ENCODE assay signal across 14 cellular contexts in genomic region chr21:9008636-9009035, GRCh38.
"Had no signal": no experiment of that assay in that cellular context is flagged by ENCODE, and none has a peak within 500 bp of the region (broad histone marks: within the 10 kb centered on the region; RNA-seq: fewer than 3 reads in every experiment).

No MANE protein-coding gene starts in this region.

- ATAC-seq: gastroesophageal sphincter, pancreas had no signal

- H3K9me3 Mint-ChIP-seq: activated CD4-positive, alpha-beta memory T cell treated with anti-CD3 and anti-CD28 coated beads for 36 hours had no signal

- H3K27ac ChIP-seq: ascending aorta, gastroesophageal sphincter, neural progenitor cell, pancreas, skin epidermis, thyroid gland had no signal

- H3K27me3 ChIP-seq: ascending aorta, neural progenitor cell, thyroid gland had no signal

- H3K4me3 ChIP-seq: ascending aorta, gastroesophageal sphincter, neural progenitor cell, pancreas, skin epidermis, thyroid gland had no signal

- H3K9me3 ChIP-seq: ascending aorta, gastroesophageal sphincter, pancreas, thyroid gland had no signal

- H3K36me3 ChIP-seq: ascending aorta, gastroesophageal sphincter, pancreas, thyroid gland had no signal

- H3K36me3 Mint-ChIP-seq: activated CD4-positive, alpha-beta memory T cell treated with anti-CD3 and anti-CD28 coated beads for 36 hours; activated naive CD8-positive, alpha-beta T cell treated with anti-CD3 and anti-CD28 coated beads for 36 hours had no signal

- H3K27ac Mint-ChIP-seq: activated CD4-positive, alpha-beta memory T cell treated with anti-CD3 and anti-CD28 coated beads for 36 hours; activated naive CD8-positive, alpha-beta T cell treated with anti-CD3 and anti-CD28 coated beads for 36 hours; mesothelial cell of epicardium; neural progenitor cell had no signal

- H3K4me1 Mint-ChIP-seq: activated naive CD8-positive, alpha-beta T cell treated with anti-CD3 and anti-CD28 coated beads for 36 hours; mesothelial cell of epicardium; neural progenitor cell had no signal

- H3K9ac ChIP-seq: neural progenitor cell had no signal

- H3K4me3 Mint-ChIP-seq: activated CD4-positive, alpha-beta memory T cell treated with anti-CD3 and anti-CD28 coated beads for 36 hours; activated naive CD8-positive, alpha-beta T cell treated with anti-CD3 and anti-CD28 coated beads for 36 hours; mesothelial cell of epicardium; neural progenitor cell had no signal

- DNase-seq: activated CD4-positive, alpha-beta memory T cell treated with anti-CD3 and anti-CD28 coated beads for 36 hours; activated CD4-positive, CD25-positive, alpha-beta regulatory T cell treated with anti-CD3 and anti-CD28 coated beads, Interleukin-2, amount 50 U/mL, for 72 hours; activated gamma-delta T cell; activated naive CD8-positive, alpha-beta T cell treated with anti-CD3 and anti-CD28 coated beads for 36 hours; activated T-cell treated with anti-CD3 and anti-CD28 coated beads, Interleukin-2, amount 50 U/mL, for 48 hours; stimulated activated CD4-positive, alpha-beta T cell treated with anti-CD3 and anti-CD28 coated beads, Interleukin-4, amount 100 ng/mL, for 4 hours; SW 1271; thyroid gland had no signal

- H3K4me1 ChIP-seq: ascending aorta, gastroesophageal sphincter, neural progenitor cell, pancreas, thyroid gland had no signal
